ENCODE assay signal across 9 cellular contexts in the genomic region with DNA sequence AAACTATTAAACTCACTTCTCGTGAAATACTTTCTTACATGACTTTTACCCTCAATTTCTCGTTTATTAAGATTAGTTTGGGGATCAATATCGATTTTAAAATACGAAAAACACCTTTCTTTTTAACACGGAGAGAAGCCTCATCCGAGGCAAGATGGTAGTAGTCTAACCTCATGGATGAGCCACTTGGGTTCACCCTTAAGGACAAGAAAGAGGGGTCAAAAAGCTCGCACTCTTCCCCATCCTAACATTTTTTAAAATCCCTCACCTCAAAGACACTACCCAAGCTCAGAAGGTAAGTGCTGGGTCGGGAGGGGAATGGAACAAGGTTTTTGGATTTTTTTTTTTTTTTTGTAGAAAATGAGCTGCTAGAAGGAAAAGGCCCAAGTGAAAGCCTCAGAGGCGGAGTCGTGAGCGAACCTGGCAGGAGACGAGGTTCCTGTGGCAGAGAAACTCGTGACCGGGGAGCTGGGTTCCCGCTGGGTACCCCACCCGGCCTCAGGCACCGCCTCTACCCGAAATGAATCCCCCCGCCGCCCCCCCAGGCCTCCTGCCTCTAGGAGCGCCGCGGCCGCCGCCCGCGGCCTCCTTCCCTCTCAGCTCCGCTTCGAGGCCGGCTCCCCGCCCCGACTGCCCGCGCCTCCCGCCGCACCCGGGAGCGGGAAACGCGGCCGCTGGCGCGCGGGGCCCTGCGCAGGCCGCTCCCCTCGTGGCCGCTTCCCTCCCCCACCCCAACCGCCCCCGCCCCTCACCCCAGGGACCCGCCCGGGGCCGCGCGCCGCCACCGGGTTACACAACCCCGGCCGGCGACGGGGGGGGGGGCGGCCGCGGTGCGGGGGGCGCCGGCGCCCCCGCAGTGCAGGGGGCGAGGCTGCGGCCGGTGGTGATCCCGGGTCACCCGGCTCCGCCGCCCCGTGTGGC. TPM values are rescaled to one million over a fixed set of nuclear protein-coding genes. Genes with fewer than 3 reads are reported as not detected.
DNase-seq lines count a peak whose midpoint lies in the region; ATAC-seq and TF ChIP-seq lines count a peak whose summit lies in the region.
"Had no signal": no experiment of that assay in that cellular context is flagged by ENCODE, and none has a peak within 500 bp of the region (broad histone marks: within the 10 kb centered on the region; RNA-seq: fewer than 3 reads in every experiment).

No MANE protein-coding gene starts in this region.

- TF ChIP-seq POLR2A in heart left ventricle (IDR thresholded peaks at IDR 0.05) (no peak), transverse colon (IDR thresholded peaks at IDR 0.05) (peak; percentile 5)

- H3K36me3 ChIP-seq in SK-N-MC (ENCODE audit: insufficient read depth, low read length) (peaks cover 35% of the 10 kb centered on the region), adipocyte (ENCODE audit: control insufficient read depth, insufficient read depth, low read length, severe bottlenecking) (peaks cover 29% of the 10 kb centered on the region), heart left ventricle (peaks cover 0 to 31% (median 24%) of the 10 kb centered on the region in 9 donors), transverse colon (peaks cover 0 to 14% (median 4%) of the 10 kb centered on the region in 4 donors)

- TF ChIP-seq CTCF in HL-60 (IDR thresholded peaks at IDR 0.05; ENCODE audit: insufficient read depth, low read length): no peak
- no peak for TF ChIP-seq CTCF in heart left ventricle (IDR thresholded peaks at IDR 0.05)
- no peak for TF ChIP-seq CTCF in transverse colon (IDR thresholded peaks at IDR 0.05)

- in situ Hi-C loops in transverse colon (cut with MboI; ENCODE audit: low pct_ligation_motif_present in 1 of 4, low pct_unique_long_range_greater_than_20kb in 1 of 4, low sequenced_read_pairs in 3 of 4): loop anchor here in 1 of 4 donors (25.0 kb wide), 1 partner anchor 155 kb away; no protein-coding TSS in a partner anchor

- peak in 3 of 4 donors; percentile 8 to 29 (median 25) for ATAC-seq in heart left ventricle
- ATAC-seq in GM21737 (IDR thresholded peaks at IDR 0.05; ENCODE audit: unreplicated experiment): no peak

- no peak for TF ChIP-seq EP300 in transverse colon (IDR thresholded peaks at IDR 0.05; ENCODE audit: low read depth)

- H3K4me3 ChIP-seq in HL-60 (replicated peaks; ENCODE audit: insufficient read depth, low read length): peak overlapping the region; percentile 97
- H3K4me3 ChIP-seq in SK-N-MC: peak overlapping the region; percentile 84
- peak overlapping the region; percentile 91 for H3K4me3 ChIP-seq in adipocyte (ENCODE audit: low read length)
- peak overlapping the region; percentile 61 to 99 (median 90) for H3K4me3 ChIP-seq in heart left ventricle
- peak overlapping the region; percentile 74 to 97 (median 90) for H3K4me3 ChIP-seq in transverse colon

- peak overlapping the region; percentile 95 for H3K27ac ChIP-seq in HL-60 (replicated peaks)
- peak overlapping the region; percentile 93 for H3K27ac ChIP-seq in SK-N-MC
- peak overlapping the region; percentile 92 to 100 (median 96) for H3K27ac ChIP-seq in heart left ventricle
- H3K27ac ChIP-seq in transverse colon: peak overlapping the region; percentile 98 to 100 (median 99)

- H3K9ac ChIP-seq in SK-N-MC (ENCODE audit: insufficient read length) (peak overlapping the region; percentile 89), adipocyte (ENCODE audit: low read length) (peak overlapping the region; percentile 100)

- 1 to 2% (median 1%) methylated on average over 18 to 77 of the region's 77 CpGs for whole genome bisulfite sequencing in heart left ventricle, 4 donors
- 0 to 1% methylated on average over 7 to 22 of the region's 77 CpGs for WGBS in transverse colon (ENCODE audit: low coverage in 1 of 2), 2 donors

- no peaks in the 10 kb centered on the region for H3K9me3 ChIP-seq in SK-N-MC (ENCODE audit: low read depth, low read length)
- H3K9me3 ChIP-seq in adipocyte (ENCODE audit: control insufficient read depth, low read length): no peaks in the 10 kb centered on the region
- no peaks in the 10 kb centered on the region for H3K9me3 ChIP-seq in heart left ventricle
- no peaks in the 10 kb centered on the region for H3K9me3 ChIP-seq in transverse colon

- no peaks in the 10 kb centered on the region for H3K27me3 ChIP-seq in HL-60 (ENCODE audit: insufficient read depth, poor library complexity, severe bottlenecking)
- H3K27me3 ChIP-seq in adipocyte (replicated peaks; ENCODE audit: control insufficient read depth, insufficient read depth, low read length): no peaks in the 10 kb centered on the region
- no peaks in the 10 kb centered on the region for H3K27me3 ChIP-seq in heart left ventricle
- H3K27me3 ChIP-seq in transverse colon: no peaks in the 10 kb centered on the region

- H3K4me1 ChIP-seq in adipocyte (ENCODE audit: control insufficient read depth, insufficient read depth, low read length): peaks cover 39% of the 10 kb centered on the region
- peaks cover 8 to 55% (median 46%) of the 10 kb centered on the region in 12 donors for H3K4me1 ChIP-seq in heart left ventricle
- peaks cover 17 to 54% (median 36%) of the 10 kb centered on the region in 4 donors for H3K4me1 ChIP-seq in transverse colon

- DNase-seq in COR-L47 (lab: John Stamatoyannopoulos, UW) (peak; percentile 57), HL-60 (ENCODE audit: low read depth in 1 of 2, low spot score in 1 of 2) (peak in 1 of 2 experiments; percentile 54), SK-N-MC (ENCODE audit: low read depth, low spot score) (no peak), adipocyte (ENCODE audit: low read depth) (peak; percentile 79), heart left ventricle (peak; percentile 69 to 77 (median 72)), posterior cingulate gyrus (peak; percentile 27 to 90 (median 52)), transverse colon (peak; percentile 72)

- intact Hi-C loops in heart left ventricle (cut with DNase I): loop anchor here in 9 of 10 donors (2.0 to 10.0 kb wide), 5 partner anchors 144 to 568 kb away; a partner anchor contains a TSS
- intact Hi-C loops in posterior cingulate gyrus (cut with DNase I): loop anchor here (5.0 kb wide), 1 partner anchor 100 kb away; a partner anchor contains a TSS
- intact Hi-C loops in transverse colon (cut with DNase I; ENCODE audit: low total_unique reads): loop anchor here (5.0 kb wide), 1 partner anchor 145 kb away; no protein-coding TSS in a partner anchor

RNA-seq across cellular contexts. Expression of a gene that starts 1.6 kb away (rescaled TPM):
- total RNA-seq in heart left ventricle (10 to 100 TPM; 24.2 to 51.5 (median 35.7) TPM), transverse colon (10 to 100 TPM; 19.8 to 40.8 (median 25.4) TPM)
- polyA plus RNA-seq in heart left ventricle: 10 to 100 TPM in 1 of 2 donors, 1 to 10 TPM in 1; 8.4 to 16.6 TPM

RNA-seq across cellular contexts. Expression of a gene that starts 45.7 kb away (rescaled TPM):
- total RNA-seq in heart left ventricle (not detected), transverse colon (not detected)
- polyA plus RNA-seq in heart left ventricle: not detected
- total RNA-seq: activated CD8-positive, alpha-beta memory T cell treated with anti-CD3 and anti-CD28 coated beads for 36 hours had no signal
